14 cellular contexts compared by ENCODE assay signal in the genomic region with DNA sequence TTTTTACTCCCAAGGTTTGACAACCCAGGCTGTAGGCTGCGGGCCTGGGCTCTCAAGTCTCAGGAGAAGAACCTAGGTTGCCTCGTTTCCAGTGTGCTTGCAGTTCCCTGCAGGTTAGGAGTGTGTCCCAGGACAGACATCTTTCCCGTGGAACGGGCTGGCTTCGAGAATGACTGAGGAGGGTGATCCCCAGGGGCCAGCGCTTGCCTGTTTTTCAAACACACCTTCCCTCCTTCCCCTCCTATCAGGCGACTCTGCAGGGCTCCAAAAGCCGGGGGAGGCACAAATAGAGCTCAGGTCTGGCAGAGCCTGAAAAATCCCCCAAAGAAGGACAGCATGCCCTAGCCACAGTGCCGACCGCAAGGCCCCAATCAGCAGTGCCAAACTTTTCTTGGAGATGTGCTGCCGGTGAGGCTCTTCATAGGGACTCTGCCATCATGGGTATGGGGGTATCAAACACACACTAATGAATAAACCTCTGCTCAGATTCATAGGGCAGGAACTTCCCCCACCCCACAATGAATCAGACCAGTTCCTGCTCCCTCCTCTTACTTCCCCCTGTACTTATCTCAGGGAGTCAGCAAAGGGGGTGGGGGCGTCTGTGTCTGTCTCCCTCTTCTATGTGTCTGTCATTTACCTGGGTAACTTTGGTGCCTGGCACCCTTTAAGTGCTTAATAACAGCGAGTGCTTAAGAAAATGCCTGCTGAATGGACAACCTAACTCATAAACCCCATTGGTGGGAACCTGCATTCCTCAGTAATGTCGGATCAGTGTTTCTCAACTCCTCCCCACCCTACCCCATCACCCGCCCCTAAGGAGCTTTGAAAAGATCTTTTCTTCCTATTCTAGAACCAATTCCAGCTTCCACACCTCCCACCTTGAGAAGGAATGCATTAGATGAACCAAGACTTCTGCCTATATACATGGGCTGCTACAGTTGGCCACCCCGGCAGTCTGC. TPM values are rescaled to one million over a fixed set of nuclear protein-coding genes. Genes with fewer than 3 reads are reported as not detected.
DNase-seq lines count a peak whose midpoint lies in the region; ATAC-seq and TF ChIP-seq lines count a peak whose summit lies in the region.
"Had no signal": no experiment of that assay in that cellular context is flagged by ENCODE, and none has a peak within 500 bp of the region (broad histone marks: within the 10 kb centered on the region; RNA-seq: fewer than 3 reads in every experiment).

No MANE protein-coding gene starts in this region.

- H3K9me3 ChIP-seq in Karpas-422 (ENCODE audit: low read length) (no peaks in the 10 kb centered on the region), upper lobe of right lung (no peaks in the 10 kb centered on the region)

- H3K36me3 ChIP-seq in ACC112 (ENCODE audit: insufficient read depth, low read length), result no peaks in the 10 kb centered on the region
- no peaks in the 10 kb centered on the region for H3K36me3 ChIP-seq in Karpas-422 (ENCODE audit: insufficient read depth, low read length)
- H3K36me3 ChIP-seq in upper lobe of right lung, result no peaks in the 10 kb centered on the region

- peak overlapping the region; percentile 77; the same call in 1 of the 2 replicates for H3K4me3 ChIP-seq in ACC112 (ENCODE audit: low read depth, low read length)
- no peak overlapping the region for H3K4me3 ChIP-seq in Karpas-422 (ENCODE audit: low read length)
- no peak overlapping the region for H3K4me3 ChIP-seq in upper lobe of right lung

- intact Hi-C loops in upper lobe of right lung (cut with DNase I), result no loop called here

- H3K4me1 ChIP-seq in ACC112 (ENCODE audit: control insufficient read depth, insufficient read depth, low read length, unreplicated experiment) (no peaks in the 10 kb centered on the region), Karpas-422 (ENCODE audit: low read length) (no peaks in the 10 kb centered on the region), upper lobe of right lung (peaks cover 4% of the 10 kb centered on the region)

- H3K27ac ChIP-seq in ACC112 (ENCODE audit: low read depth, low read length) (no peak overlapping the region), Karpas-422 (ENCODE audit: low read length) (no peak overlapping the region), upper lobe of right lung (no peak overlapping the region)

- no peaks in the 10 kb centered on the region for H3K9me2 ChIP-seq in Karpas-422 (replicated peaks; ENCODE audit: insufficient read depth, low read length)

- H3K27me3 Mint-ChIP-seq in activated naive CD8-positive, alpha-beta T cell treated with anti-CD3 and anti-CD28 coated beads, Interleukin-2, amount 50 U/mL, for 24 hours, result peaks cover 63% of the 10 kb centered on the region

- no peak for TF ChIP-seq CTCF in upper lobe of right lung (IDR thresholded peaks at IDR 0.05)

- H3K4me3 Mint-ChIP-seq in activated naive CD8-positive, alpha-beta T cell treated with anti-CD3 and anti-CD28 coated beads, Interleukin-2, amount 50 U/mL, for 24 hours, result peak overlapping the region; percentile 78

- H3K4me1 Mint-ChIP-seq in activated naive CD8-positive, alpha-beta T cell treated with anti-CD3 and anti-CD28 coated beads, Interleukin-2, amount 50 U/mL, for 24 hours, result peaks cover 8% of the 10 kb centered on the region

- no peak overlapping the region for H3K4me2 ChIP-seq in Karpas-422 (ENCODE audit: low read depth, low read length, poor library complexity, severe bottlenecking)

- H3K36me3 Mint-ChIP-seq in activated naive CD8-positive, alpha-beta T cell treated with anti-CD3 and anti-CD28 coated beads, Interleukin-2, amount 50 U/mL, for 24 hours (ENCODE audit: low read depth), result peaks cover 1% of the 10 kb centered on the region

- H2AFZ ChIP-seq in ACC112 (ENCODE audit: low read length, unreplicated experiment) (no peak overlapping the region), Karpas-422 (ENCODE audit: low read length) (no peak overlapping the region)

- peak; percentile 63 for DNase-seq in ELR (ENCODE audit: low read depth)
- no peak for DNase-seq in activated naive CD8-positive, alpha-beta T cell treated with anti-CD3 and anti-CD28 coated beads, Interleukin-2, amount 50 U/mL, for 24 hours
- peak; percentile 75 for DNase-seq in islet precursor cell
- no peak for DNase-seq in dedifferentiated amniotic fluid mesenchymal stem cell (ENCODE audit: extremely low spot score)
- no peak for DNase-seq in Karpas-422
- DNase-seq in upper lobe of right lung, result no peak
- DNase-seq: activated CD4-positive, alpha-beta T cell treated with anti-CD3 and anti-CD28 coated beads, Interleukin-2, amount 50 U/mL, for 4 hours; cerebellar nuclear complex; HCEC 1CT; NCI-H2171; SHP77 treated with DMSO at 0.1 percent for 48 hours; stimulated activated CD4-positive, alpha-beta T cell treated with anti-CD3 and anti-CD28 coated beads, Interleukin-4, amount 100 ng/mL, for 4 hours had no signal

- no peak overlapping the region for H3K27ac Mint-ChIP-seq in activated naive CD8-positive, alpha-beta T cell treated with anti-CD3 and anti-CD28 coated beads, Interleukin-2, amount 50 U/mL, for 24 hours

- H3K79me2 ChIP-seq in ACC112 (ENCODE audit: control insufficient read depth, insufficient read depth, low read length, unreplicated experiment), result no peaks in the 10 kb centered on the region
- H3K79me2 ChIP-seq in Karpas-422 (ENCODE audit: low read length), result no peaks in the 10 kb centered on the region

- peak; percentile 13 for ATAC-seq in activated naive CD8-positive, alpha-beta T cell treated with anti-CD3 and anti-CD28 coated beads, Interleukin-2, amount 50 U/mL, for 24 hours
- ATAC-seq in HG02678 (IDR thresholded peaks at IDR 0.05; ENCODE audit: unreplicated experiment) (no peak), upper lobe of right lung (no peak)

- no peak overlapping the region for H3K9ac ChIP-seq in Karpas-422 (ENCODE audit: low read length)

- H3K27me3 ChIP-seq in ACC112 (ENCODE audit: insufficient read depth, low read length), result peaks cover 33% of the 10 kb centered on the region
- H3K27me3 ChIP-seq in Karpas-422 (ENCODE audit: low read length), result no peaks in the 10 kb centered on the region
- peaks cover 60% of the 10 kb centered on the region for H3K27me3 ChIP-seq in upper lobe of right lung

- no peaks in the 10 kb centered on the region for H3K9me3 Mint-ChIP-seq in activated naive CD8-positive, alpha-beta T cell treated with anti-CD3 and anti-CD28 coated beads, Interleukin-2, amount 50 U/mL, for 24 hours

- H4K20me1 ChIP-seq in Karpas-422 (ENCODE audit: insufficient read depth, low read depth, low read length), result no peaks in the 10 kb centered on the region

RNA-seq across cellular contexts. Expression of gene KCNG1, which starts 1.6 kb away (rescaled TPM):
- not detected in 2 replicates for total RNA-seq in Karpas-422 (2014; rRNA removed; shearing (Covaris generic); ENCODE audit: low replicate concordance)
- total RNA-seq in upper lobe of right lung, result not detected

Comparison
In these comparisons a context has a peak if more than half of its experiments do, and no peak if none do; other contexts are left out.
1. DNase-seq: peak in ELR (single experiment) and islet precursor cell (single experiment); none in activated naive CD8-positive, alpha-beta T cell treated with anti-CD3 and anti-CD28 coated beads, Interleukin-2, amount 50 U/mL, for 24 hours (single experiment), dedifferentiated amniotic fluid mesenchymal stem cell (single experiment), Karpas-422 (single experiment) and upper lobe of right lung (single experiment).